ENCODE assay signal across 7 cellular contexts in the genomic region with DNA sequence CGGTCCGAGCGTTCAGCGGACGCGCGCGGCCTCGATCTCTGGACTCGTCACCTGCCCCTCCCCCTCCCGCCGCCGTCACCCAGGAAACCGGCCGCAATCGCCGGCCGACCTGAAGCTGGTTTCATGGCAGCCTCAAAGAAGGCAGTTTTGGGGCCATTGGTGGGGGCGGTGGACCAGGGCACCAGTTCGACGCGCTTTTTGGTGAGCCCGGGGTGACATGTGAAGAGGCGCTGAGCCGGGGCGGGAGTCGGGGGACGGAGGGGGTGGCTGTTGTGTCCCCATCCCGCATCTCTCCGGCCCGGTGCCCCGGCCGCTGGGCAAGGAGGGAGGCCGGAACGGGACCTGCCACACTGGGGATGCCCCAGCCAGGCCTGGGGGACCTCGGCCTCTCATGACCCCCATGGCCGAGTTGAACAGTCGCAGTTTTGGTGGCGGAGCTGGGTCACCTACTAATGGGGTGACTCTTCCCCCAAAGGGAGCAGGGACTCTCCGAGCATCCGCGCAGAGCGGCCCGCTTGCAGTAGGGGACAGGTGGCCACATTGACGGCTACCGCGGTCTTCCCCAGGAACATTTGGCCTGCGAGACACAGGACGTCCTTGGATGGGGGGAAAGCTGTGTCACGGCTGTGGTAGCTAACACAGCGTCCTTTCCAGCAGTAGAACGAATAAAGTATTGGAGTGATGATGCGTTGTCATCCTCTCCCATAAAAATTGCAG. TPM values are rescaled to one million over a fixed set of nuclear protein-coding genes. Genes with fewer than 3 reads are reported as not detected.
DNase-seq lines count a peak whose midpoint lies in the region; ATAC-seq, FAIRE-seq and TF ChIP-seq lines count a peak whose summit lies in the region.

GK (plus strand) TSS at position 9 of the 717 bp plus-strand sequence; CDS start at position 124, 115 bp downstream.

- peak within 1 kb of the TSS; percentile 94 for H2AFZ ChIP-seq in GM23248

- no peaks in the 10 kb centered on the region for H3K27me3 Mint-ChIP-seq in activated naive CD8-positive, alpha-beta T cell treated with anti-CD3 and anti-CD28 coated beads for 36 hours

- H3K27me3 ChIP-seq in GM23248 (replicated peaks; ENCODE audit: insufficient read depth) (no peaks in the 10 kb centered on the region), right cardiac atrium (ENCODE audit: control insufficient read depth, insufficient read depth) (no peaks in the 10 kb centered on the region)

- H3K36me3 ChIP-seq in GM23248 (ENCODE audit: low read depth): no peaks in the 10 kb centered on the region

- H3K4me3 ChIP-seq in GM23248 (peak within 1 kb of the TSS; percentile 84), right cardiac atrium (ENCODE audit: low read length) (peak within 1 kb of the TSS; percentile 60), retinal pigment epithelial cell (ENCODE audit: low read length) (peak within 1 kb of the TSS; percentile 68)

- H3K4me1 ChIP-seq in GM23248 (ENCODE audit: insufficient read depth) (peaks cover 23% of the 10 kb centered on the region), right cardiac atrium (ENCODE audit: control insufficient read depth, insufficient read depth, low read length) (no peaks in the 10 kb centered on the region)

- peaks cover 14% of the 10 kb centered on the region for H3K36me3 Mint-ChIP-seq in activated naive CD8-positive, alpha-beta T cell treated with anti-CD3 and anti-CD28 coated beads for 36 hours

- peaks cover 7% of the 10 kb centered on the region for H3K79me2 ChIP-seq in GM23248 (ENCODE audit: insufficient read depth)

- in situ Hi-C loops in GM23248 (cut with MboI): no loop called here

- H3K4me1 Mint-ChIP-seq in activated naive CD8-positive, alpha-beta T cell treated with anti-CD3 and anti-CD28 coated beads for 36 hours: peaks cover 36% of the 10 kb centered on the region

- H3K27ac ChIP-seq in GM23248: peak within 1 kb of the TSS; percentile 87
- peak within 1 kb of the TSS; percentile 66 for H3K27ac ChIP-seq in right cardiac atrium (ENCODE audit: low read length)

- H3K9ac ChIP-seq in GM23248: peak within 1 kb of the TSS; percentile 97

- no peaks in the 10 kb centered on the region for H4K20me1 ChIP-seq in GM23248 (ENCODE audit: insufficient read depth)

- peak within 1 kb of the TSS; percentile 80 for H3K4me2 ChIP-seq in GM23248 (ENCODE audit: unreplicated experiment)

- H3K9me2 ChIP-seq in GM23248 (ENCODE audit: insufficient read depth): no peaks in the 10 kb centered on the region

- FAIRE-seq in GM12891 (lab: Jason Lieb, UNC): peak; percentile 92

- no peak for TF ChIP-seq CTCF in retinal pigment epithelial cell (conservative IDR thresholded peaks at IDR 0.05; ENCODE audit: low read depth, low read length)

- H3K27ac Mint-ChIP-seq in activated naive CD8-positive, alpha-beta T cell treated with anti-CD3 and anti-CD28 coated beads for 36 hours: peak within 1 kb of the TSS; percentile 94

- no peak for TF ChIP-seq POLR2A in GM12891 (IDR thresholded peaks at IDR 0.05; ENCODE audit: low read depth, low read length)

- peak; percentile 30 to 38 for ATAC-seq in right cardiac atrium

- DNase-seq in GM12891 (ENCODE audit: insufficient read length, low spot score) (no peak), GM23248 (peak; percentile 46), NAMALWA (ENCODE audit: low spot score) (peak; percentile 24), right cardiac atrium (no peak), retinal pigment epithelial cell (ENCODE audit: low read depth) (no peak), GM19238 (ENCODE audit: insufficient read length, low spot score) (no peak)
- no peak for DNase-seq in activated naive CD8-positive, alpha-beta T cell treated with anti-CD3 and anti-CD28 coated beads for 36 hours

- intact Hi-C loops in right cardiac atrium (cut with DNase I): no loop called here

- no peaks in the 10 kb centered on the region for H3K9me3 ChIP-seq in GM23248 (ENCODE audit: low read depth)
- H3K9me3 ChIP-seq in right cardiac atrium (ENCODE audit: control insufficient read depth, low read length): no peaks in the 10 kb centered on the region

- H3K4me3 Mint-ChIP-seq in activated naive CD8-positive, alpha-beta T cell treated with anti-CD3 and anti-CD28 coated beads for 36 hours: peak within 1 kb of the TSS; percentile 90

- WGBS in GM23248 (ENCODE audit: low coverage in 1 of 2, low lambda C conversion rate in 2 of 2, missing lambda C conversion rate in 2 of 2), 2 experiments: 1% methylated on average over 20 to 21 of the region's 53 CpGs
- WGBS in right cardiac atrium: 1% methylated on average over 45 of the region's 53 CpGs

- 0 out of 2 replicates have a peak, but pooled peaks cover 9% of the 10 kb centered on the region for H3F3A ChIP-seq in GM23248 (ENCODE audit: insufficient read depth)

- H3K9me3 Mint-ChIP-seq in activated naive CD8-positive, alpha-beta T cell treated with anti-CD3 and anti-CD28 coated beads for 36 hours: no peaks in the 10 kb centered on the region

TF ChIP-seq in GM12891, 5 proteins besides CTCF, POLR2A, EP300 and RAD21:
- TF ChIP-seq TAF1 (IDR thresholded peaks at IDR 0.05; ENCODE audit: low read depth, low read length) (no peak), PAX5 (IDR thresholded peaks at IDR 0.05; ENCODE audit: insufficient read depth, low read length, severe bottlenecking) (no peak), POLR2AphosphoS5 (IDR thresholded peaks at IDR 0.05; ENCODE audit: low read depth, low read length) (no peak), SPI1 (IDR thresholded peaks at IDR 0.05; ENCODE audit: low read depth, low read length) (no peak), POU2F2 (IDR thresholded peaks at IDR 0.05; ENCODE audit: low read depth, low read length) (no peak)

RNA-seq across cellular contexts. Expression of gene GK, which starts in this region (rescaled TPM):
- polyA plus RNA-seq in GM12891 (2012; ENCODE audit: low read depth, missing spikeins): 12.8 TPM
- 10.4 and 11.8 TPM in 2 replicates for total RNA-seq in GM23248 (2014; rRNA removed; shearing (Covaris generic))
- 15.2 and 16.9 TPM in 2 replicates for polyA plus RNA-seq in GM23248 (2016; fragmentation: Nextera tagmentation; extraction: Ambion mirVana)
- 10 to 100 TPM; 30.4 to 32.4 TPM for total RNA-seq in activated naive CD8-positive, alpha-beta T cell treated with anti-CD3 and anti-CD28 coated beads for 36 hours
- total RNA-seq in right cardiac atrium: 1 to 10 TPM; 4.8 to 7.1 (median 5.8) TPM
- polyA plus RNA-seq in right cardiac atrium: 2.9 TPM

Comparison
In these comparisons a context has a peak if more than half of its experiments do, and no peak if none do; other contexts are left out.
1. DNase-seq: peak in GM23248 (single experiment) and NAMALWA (single experiment); none in GM12891 (single experiment), activated naive CD8-positive, alpha-beta T cell treated with anti-CD3 and anti-CD28 coated beads for 36 hours (single experiment), right cardiac atrium (0 of 3), retinal pigment epithelial cell (single experiment) and GM19238 (single experiment).
2. Peak in every context shown above with its lines, with median percentiles within 50 percentile points of each other: H3K4me3 ChIP-seq.